7 cellular contexts compared by ENCODE assay signal in genomic region chr1:6198646-6199297, GRCh38. TPM values are rescaled to one million over a fixed set of nuclear protein-coding genes. Genes with fewer than 3 reads are reported as not detected.
DNase-seq lines count a peak whose midpoint lies in the region; ATAC-seq and TF ChIP-seq lines count a peak whose summit lies in the region.
"Had no signal": no experiment of that assay in that cellular context is flagged by ENCODE, and none has a peak within 500 bp of the region (broad histone marks: within the 10 kb centered on the region; RNA-seq: fewer than 3 reads in every experiment).

No MANE protein-coding gene starts in this region.

- peak overlapping the region; percentile 55 for H3K27ac ChIP-seq in DOHH2 (ENCODE audit: low read depth, low read length)
- peak overlapping the region; percentile 79 to 82 for H3K27ac ChIP-seq in ascending aorta
- H3K27ac ChIP-seq in muscle layer of duodenum (ENCODE audit: low read length), result peak overlapping the region; percentile 67

- no peaks in the 10 kb centered on the region for H3K9me3 ChIP-seq in DOHH2 (ENCODE audit: control insufficient read depth, insufficient read depth, low read length)
- H3K9me3 ChIP-seq in ascending aorta, result no peaks in the 10 kb centered on the region
- no peaks in the 10 kb centered on the region for H3K9me3 ChIP-seq in muscle layer of duodenum (ENCODE audit: control insufficient read depth in 1 of 2, low read length in 2 of 2)

- H3K79me2 ChIP-seq in DOHH2 (ENCODE audit: control insufficient read depth, low read length), result peaks cover 65% of the 10 kb centered on the region

- peak; percentile 9 for ATAC-seq in HG02973 (IDR thresholded peaks at IDR 0.05; ENCODE audit: unreplicated experiment)
- no peak for ATAC-seq in GM18517 (IDR thresholded peaks at IDR 0.05; ENCODE audit: unreplicated experiment)

- peaks cover 4% of the 10 kb centered on the region for H3F3A ChIP-seq in DOHH2 (ENCODE audit: control insufficient read depth, insufficient read depth)

- H3K36me3 ChIP-seq in DOHH2 (ENCODE audit: control insufficient read depth, low read length) (peaks cover 55% of the 10 kb centered on the region), ascending aorta (peaks cover 23 to 34% of the 10 kb centered on the region in 2 donors), muscle layer of duodenum (ENCODE audit: control insufficient read depth in 1 of 2, insufficient read depth in 2 of 2, low read length in 2 of 2) (peaks cover 18 to 23% of the 10 kb centered on the region in 2 donors)

- peak overlapping the region; percentile 80 for H3K4me2 ChIP-seq in DOHH2 (ENCODE audit: low read length)

- TF ChIP-seq CTCF in DOHH2 (IDR thresholded peaks at IDR 0.05; ENCODE audit: low read depth, low read length, poor library complexity, severe bottlenecking) (no peak), ascending aorta (IDR thresholded peaks at IDR 0.05) (no peak)

- DNase-seq in ascending aorta (ENCODE audit: low spot score in 2 of 2) (no peak), DMS79 (lab: John Stamatoyannopoulos, UW) (no peak)

- H3K27me3 ChIP-seq in DOHH2 (ENCODE audit: control insufficient read depth, low read length), result no peaks in the 10 kb centered on the region
- no peaks in the 10 kb centered on the region for H3K27me3 ChIP-seq in ascending aorta
- no peaks in the 10 kb centered on the region for H3K27me3 ChIP-seq in muscle layer of duodenum (ENCODE audit: low read depth, low read length)

- intact Hi-C loops in ascending aorta (cut with DNase I), result loop anchor here (1.0 to 5.0 kb wide), 2 partner anchors 38 to 206 kb away; partner anchors contain the start of gene NPHP4

- H3K9me2 ChIP-seq in DOHH2 (replicated peaks; ENCODE audit: control insufficient read depth, low read length), result no peaks in the 10 kb centered on the region

- H3K4me3 ChIP-seq in DOHH2 (ENCODE audit: low read length) (peak overlapping the region; percentile 82), ascending aorta (peak overlapping the region; percentile 77 to 86), muscle layer of duodenum (ENCODE audit: low read depth in 1 of 2, low read length in 2 of 2) (peak overlapping the region; percentile 96)

- H4K20me1 ChIP-seq in DOHH2 (ENCODE audit: control insufficient read depth, insufficient read depth, low read depth, low read length), result peaks cover 14% of the 10 kb centered on the region; the same call in 1 of the 2 replicates

- H3K4me1 ChIP-seq in DOHH2 (ENCODE audit: control insufficient read depth, low read length) (peaks cover 28% of the 10 kb centered on the region), ascending aorta (peaks cover 15 to 26% of the 10 kb centered on the region in 2 donors), muscle layer of duodenum (ENCODE audit: control insufficient read depth in 1 of 2, insufficient read depth in 2 of 2, low read length in 2 of 2) (peaks cover 9 to 21% of the 10 kb centered on the region in 2 donors)

RNA-seq across cellular contexts. Expression of gene RPL22, which starts 0.6 kb away (rescaled TPM):
- total RNA-seq in ascending aorta, result 88.8 TPM

RNA-seq across cellular contexts. Expression of gene RNF207, which starts 7.1 kb away (rescaled TPM):
- total RNA-seq in ascending aorta, result 81.1 TPM

RNA-seq across cellular contexts. Expression of gene CHD5, which starts 18.7 kb away (rescaled TPM):
- 4.0 TPM for total RNA-seq in ascending aorta

RNA-seq across cellular contexts. Expression of gene ICMT, which starts 37.0 kb away (rescaled TPM):
- 96.7 TPM for total RNA-seq in ascending aorta

RNA-seq across cellular contexts. Expression of gene HES3, which starts 45.2 kb away (rescaled TPM):
- not detected for total RNA-seq in ascending aorta
- total RNA-seq: T-helper 1 cell treated with Interleukin-12 subunit alpha and Interleukin-12 subunit beta and Interleukin-4 antibody, amounts not matched to agents 30 ng/mL and 1 ng/mL, for 36 hours had no signal
